In the genomic region with DNA sequence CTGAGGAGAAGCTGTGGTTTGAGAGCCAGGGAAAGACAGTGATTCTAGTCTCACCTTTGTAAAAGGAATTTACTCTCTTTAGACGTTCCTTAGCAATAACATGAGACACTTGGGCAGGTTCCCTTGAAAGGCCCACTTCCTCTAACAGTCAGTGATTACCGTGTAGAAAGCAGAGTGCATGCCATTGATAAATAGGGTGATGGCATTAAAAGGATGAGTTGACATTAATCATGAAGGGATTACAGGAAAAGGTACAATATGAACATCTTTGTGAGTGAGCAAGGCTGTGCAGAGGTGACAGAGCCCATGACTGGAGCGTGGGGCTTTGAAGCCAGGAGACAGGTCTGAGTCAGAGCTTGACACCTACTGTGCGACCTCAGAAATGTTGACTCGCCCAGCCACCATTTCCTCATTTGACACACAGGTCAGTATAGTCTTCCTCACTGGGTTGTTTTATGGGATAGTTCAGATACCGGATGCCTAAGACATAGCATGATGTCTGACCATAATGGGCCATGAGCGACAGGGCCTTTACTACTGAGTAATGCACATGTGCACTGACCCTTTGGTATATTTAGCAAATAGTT, we compare ENCODE assay signal across 17 cellular contexts.
DNase-seq lines count a peak whose midpoint lies in the region; TF ChIP-seq lines count a peak whose summit lies in the region.
"Had no signal": no experiment of that assay in that cellular context is flagged by ENCODE, and none has a peak within 500 bp of the region (broad histone marks: within the 10 kb centered on the region; RNA-seq: fewer than 3 reads in every experiment).

No MANE protein-coding gene starts in this region.

- no peaks in the 10 kb centered on the region for H3K9me3 Mint-ChIP-seq in neural progenitor cell

- H3K4me3 ChIP-seq in MG63 = no peak overlapping the region
- H3K4me3 ChIP-seq in neural progenitor cell = no peak overlapping the region
- H3K4me3 ChIP-seq in prostate gland = no peak overlapping the region
- no peak overlapping the region for H3K4me3 ChIP-seq in SJCRH30
- H3K4me3 ChIP-seq: ovary, spleen had no signal

- peaks cover 7% of the 10 kb centered on the region for H3K36me3 Mint-ChIP-seq in neural progenitor cell
- H3K36me3 Mint-ChIP-seq: activated naive CD4-positive, alpha-beta T cell treated with anti-CD3 and anti-CD28 coated beads, Interleukin-2, amount 50 U/mL, for 72 hours had no signal

- peaks cover 49% of the 10 kb centered on the region for H3K4me1 Mint-ChIP-seq in neural progenitor cell

- H3K4me1 ChIP-seq in neural progenitor cell (peaks cover 13% of the 10 kb centered on the region), prostate gland (replicated peaks) (no peaks in the 10 kb centered on the region), SJCRH30 (no peaks in the 10 kb centered on the region)
- H3K4me1 ChIP-seq: spleen had no signal

- no peak for TF ChIP-seq CTCF in neural progenitor cell (IDR thresholded peaks at IDR 0.05)
- TF ChIP-seq CTCF in prostate gland (IDR thresholded peaks at IDR 0.05) = no peak

- H3K27ac ChIP-seq in neural progenitor cell (no peak overlapping the region), prostate gland (no peak overlapping the region), SJCRH30 (no peak overlapping the region)
- H3K27ac ChIP-seq: C4-2B, ovary, spleen had no signal

- no peaks in the 10 kb centered on the region for H3K27me3 Mint-ChIP-seq in neural progenitor cell (ENCODE audit: insufficient read depth, low read depth)

- H4K20me1 ChIP-seq in neural progenitor cell (ENCODE audit: low read depth) = no peaks in the 10 kb centered on the region

- intact Hi-C loops in prostate gland (cut with DNase I) = no loop called here

- DNase-seq in GM03348 (ENCODE audit: low spot score) (peak; percentile 36), MG63 (peak; percentile 31), brain pericyte (ENCODE audit: low read depth, low spot score) (peak; percentile 6), neural progenitor cell (ENCODE audit: low spot score) (no peak), prostate gland (ENCODE audit: low spot score) (no peak), SJCRH30 (no peak), NCI-H1048 (lab: John Stamatoyannopoulos, UW) (no peak)
- DNase-seq: activated CD8-positive, alpha-beta memory T cell treated with anti-CD3 and anti-CD28 coated beads, Interleukin-2, amount 50 U/mL, for 48 hours; cerebellar nuclear complex; DMS79 treated with DMSO at 0.1 percent for 48 hours; KG1; left colon; NCI-H510A; ovary; spleen had no signal

- no peaks in the 10 kb centered on the region for H3K79me2 ChIP-seq in neural progenitor cell (ENCODE audit: low read depth)

- H3K4me2 ChIP-seq in neural progenitor cell = no peak overlapping the region

- H3K9ac ChIP-seq in neural progenitor cell = no peak overlapping the region

- H3K9me3 ChIP-seq in MG63 (no peaks in the 10 kb centered on the region), neural progenitor cell (ENCODE audit: low read depth) (no peaks in the 10 kb centered on the region), prostate gland (no peaks in the 10 kb centered on the region), SJCRH30 (replicated peaks) (no peaks in the 10 kb centered on the region)
- H3K9me3 ChIP-seq: ovary, spleen had no signal

- no peaks in the 10 kb centered on the region for H3F3A ChIP-seq in neural progenitor cell (ENCODE audit: low read depth)

- no peak for TF ChIP-seq POLR2A in prostate gland (IDR thresholded peaks at IDR 0.05)

- H2AFZ ChIP-seq in neural progenitor cell (replicated peaks) = no peak overlapping the region

- H3K36me3 ChIP-seq in MG63 (no peaks in the 10 kb centered on the region), neural progenitor cell (no peaks in the 10 kb centered on the region), prostate gland (no peaks in the 10 kb centered on the region), SJCRH30 (no peaks in the 10 kb centered on the region)
- H3K36me3 ChIP-seq: ovary, spleen had no signal

- peak overlapping the region; percentile 96 for H3K27ac Mint-ChIP-seq in neural progenitor cell
- H3K27ac Mint-ChIP-seq: activated naive CD4-positive, alpha-beta T cell treated with anti-CD3 and anti-CD28 coated beads, Interleukin-2, amount 50 U/mL, for 72 hours had no signal

- H3K27me3 ChIP-seq in MG63 = no peaks in the 10 kb centered on the region
- no peaks in the 10 kb centered on the region for H3K27me3 ChIP-seq in neural progenitor cell
- H3K27me3 ChIP-seq in prostate gland (replicated peaks; ENCODE audit: insufficient read depth) = no peaks in the 10 kb centered on the region
- H3K27me3 ChIP-seq in SJCRH30 = no peaks in the 10 kb centered on the region
- H3K27me3 ChIP-seq: ovary, spleen had no signal

- WGBS in prostate gland = 83% methylated on average over 7 of the region's 7 CpGs

- no peak overlapping the region for H3K4me3 Mint-ChIP-seq in neural progenitor cell

Comparison
In these comparisons a context has a peak if more than half of its experiments do, and no peak if none do; other contexts are left out.
1. DNase-seq: peak in GM03348 (single experiment), MG63 (single experiment) and brain pericyte (single experiment); none in neural progenitor cell (single experiment), prostate gland (single experiment), SJCRH30 (0 of 2) and NCI-H1048 (single experiment).